14 cellular contexts compared by ENCODE assay signal in genomic region chr13:60012503-60012902, GRCh38.
DNase-seq lines count a peak whose midpoint lies in the region; ATAC-seq lines count a peak whose summit lies in the region.
"Had no signal": no experiment of that assay in that cellular context is flagged by ENCODE, and none has a peak within 500 bp of the region (broad histone marks: within the 10 kb centered on the region; RNA-seq: fewer than 3 reads in every experiment).

No MANE protein-coding gene starts in this region.

- H3K27ac ChIP-seq in mucosa of rectum (ENCODE audit: low read depth in 2 of 2, low read length in 2 of 2), result peak overlapping the region; percentile 27 to 67

- ATAC-seq in esophagus mucosa, result peak; percentile 89
- ATAC-seq: activated CD8-positive, alpha-beta T cell treated with anti-CD3 and anti-CD28 coated beads for 36 hours had no signal

- intact Hi-C loops in activated CD4-positive, alpha-beta T cell treated with anti-CD3 and anti-CD28 coated beads, Interleukin-2, amount 10 ng/mL, durations not matched to agents 24 days and 14 days (cut with micrococcal nuclease), result no loop called here

- no peaks in the 10 kb centered on the region for H3K36me3 ChIP-seq in mucosa of rectum (ENCODE audit: control insufficient read depth in 2 of 2, insufficient read depth in 2 of 2, low read length in 2 of 2)

- no peak overlapping the region for H3K9ac ChIP-seq in mucosa of rectum (ENCODE audit: low read depth in 1 of 2, low read length in 2 of 2)

- peaks cover 3 to 12% of the 10 kb centered on the region in 2 donors for H3K4me1 ChIP-seq in mucosa of rectum (ENCODE audit: control insufficient read depth in 2 of 2, insufficient read depth in 2 of 2, low read length in 2 of 2)

- no peak overlapping the region for H3K4me3 Mint-ChIP-seq in activated CD4-positive, alpha-beta T cell treated with anti-CD3 and anti-CD28 coated beads, Interleukin-2, amount 10 ng/mL, durations not matched to agents 24 days and 14 days
- H3K4me3 Mint-ChIP-seq: activated CD8-positive, alpha-beta T cell treated with anti-CD3 and anti-CD28 coated beads for 36 hours; activated naive CD8-positive, alpha-beta T cell treated with anti-CD3 and anti-CD28 coated beads for 36 hours had no signal

- H3K4me1 Mint-ChIP-seq in activated CD4-positive, alpha-beta T cell treated with anti-CD3 and anti-CD28 coated beads, Interleukin-2, amount 10 ng/mL, durations not matched to agents 24 days and 14 days, result peaks cover 8% of the 10 kb centered on the region
- H3K4me1 Mint-ChIP-seq: activated naive CD8-positive, alpha-beta T cell treated with anti-CD3 and anti-CD28 coated beads for 36 hours had no signal

- DNase-seq in ELR (ENCODE audit: low read depth), result peak; percentile 4
- peak; percentile 7 for DNase-seq in M059J (ENCODE audit: low read depth)
- DNase-seq in globus pallidus (ENCODE audit: low spot score), result no peak
- no peak for DNase-seq in activated CD4-positive, alpha-beta T cell treated with anti-CD3 and anti-CD28 coated beads, Interleukin-2, amount 10 ng/mL, durations not matched to agents 24 days and 14 days
- no peak for DNase-seq in stimulated activated CD4-positive, alpha-beta T cell treated with anti-CD3 and anti-CD28 coated beads, Interleukin-2, amount 100 ng/mL, for 48 hours
- DNase-seq in nucleus accumbens (lab: John Stamatoyannopoulos, UW), result no peak
- DNase-seq: activated CD8-positive, alpha-beta T cell treated with anti-CD3 and anti-CD28 coated beads for 36 hours; activated naive CD8-positive, alpha-beta T cell treated with anti-CD3 and anti-CD28 coated beads for 36 hours; activated T-cell treated with anti-CD3 and anti-CD28 coated beads, Interleukin-2, amount 50 U/mL, for 48 hours; effector CD4-positive, alpha-beta T cell; MG63; NCI-H1930 had no signal

- H3K27me3 ChIP-seq in mucosa of rectum (ENCODE audit: control insufficient read depth in 2 of 2, insufficient read depth in 2 of 2, low read length in 2 of 2), result no peaks in the 10 kb centered on the region
- H3K27me3 ChIP-seq: MG63 had no signal

- H3K9me3 Mint-ChIP-seq in activated CD4-positive, alpha-beta T cell treated with anti-CD3 and anti-CD28 coated beads, Interleukin-2, amount 10 ng/mL, durations not matched to agents 24 days and 14 days, result no peaks in the 10 kb centered on the region
- H3K9me3 Mint-ChIP-seq: activated CD8-positive, alpha-beta T cell treated with anti-CD3 and anti-CD28 coated beads for 36 hours; activated naive CD8-positive, alpha-beta T cell treated with anti-CD3 and anti-CD28 coated beads for 36 hours had no signal

- no peaks in the 10 kb centered on the region for H3K27me3 Mint-ChIP-seq in activated CD4-positive, alpha-beta T cell treated with anti-CD3 and anti-CD28 coated beads, Interleukin-2, amount 10 ng/mL, durations not matched to agents 24 days and 14 days
- H3K27me3 Mint-ChIP-seq: activated CD8-positive, alpha-beta T cell treated with anti-CD3 and anti-CD28 coated beads for 36 hours; activated naive CD8-positive, alpha-beta T cell treated with anti-CD3 and anti-CD28 coated beads for 36 hours had no signal

- no peak overlapping the region for H3K27ac Mint-ChIP-seq in activated CD4-positive, alpha-beta T cell treated with anti-CD3 and anti-CD28 coated beads, Interleukin-2, amount 10 ng/mL, durations not matched to agents 24 days and 14 days
- H3K27ac Mint-ChIP-seq: activated CD8-positive, alpha-beta T cell treated with anti-CD3 and anti-CD28 coated beads for 36 hours; activated naive CD8-positive, alpha-beta T cell treated with anti-CD3 and anti-CD28 coated beads for 36 hours had no signal

- H3K4me3 ChIP-seq in mucosa of rectum (ENCODE audit: low read length in 2 of 2), result no peak overlapping the region
- H3K4me3 ChIP-seq: MG63 had no signal

- H3K9me3 ChIP-seq in mucosa of rectum (ENCODE audit: control insufficient read depth in 2 of 2, low read length in 2 of 2), result no peaks in the 10 kb centered on the region
- H3K9me3 ChIP-seq: MG63 had no signal

- peaks cover 8% of the 10 kb centered on the region for H3K36me3 Mint-ChIP-seq in activated CD4-positive, alpha-beta T cell treated with anti-CD3 and anti-CD28 coated beads, Interleukin-2, amount 10 ng/mL, durations not matched to agents 24 days and 14 days (ENCODE audit: low read depth)

Comparison
In these comparisons a context has a peak if more than half of its experiments do, and no peak if none do; other contexts are left out.
1. DNase-seq: peak in ELR (single experiment) and M059J (single experiment); none in globus pallidus (single experiment), activated CD4-positive, alpha-beta T cell treated with anti-CD3 and anti-CD28 coated beads, Interleukin-2, amount 10 ng/mL, durations not matched to agents 24 days and 14 days (single experiment), stimulated activated CD4-positive, alpha-beta T cell treated with anti-CD3 and anti-CD28 coated beads, Interleukin-2, amount 100 ng/mL, for 48 hours (0 of 2) and nucleus accumbens (0 of 56).